In genomic region chr16:89651584-89651983, GRCh38 we compare ENCODE assay signal across 20 cellular contexts. TPM values are rescaled to one million over a fixed set of nuclear protein-coding genes. Genes with fewer than 3 reads are reported as not detected.
DNase-seq lines count a peak whose midpoint lies in the region; ATAC-seq and TF ChIP-seq lines count a peak whose summit lies in the region.
"Had no signal": no experiment of that assay in that cellular context is flagged by ENCODE, and none has a peak within 500 bp of the region (broad histone marks: within the 10 kb centered on the region; RNA-seq: fewer than 3 reads in every experiment).

No MANE protein-coding gene starts in this region.

- H3K9me3 ChIP-seq in endodermal cell (ENCODE audit: control insufficient read depth, low read length): no peaks in the 10 kb centered on the region
- H3K9me3 ChIP-seq: A549 had no signal

- H3K4me1 Mint-ChIP-seq in activated naive CD8-positive, alpha-beta T cell treated with anti-CD3 and anti-CD28 coated beads, Interleukin-2, amount 10 ng/mL, durations not matched to agents 7 days and 5 days: peaks cover 21% of the 10 kb centered on the region
- peaks cover 20% of the 10 kb centered on the region for H3K4me1 Mint-ChIP-seq in activated naive CD8-positive, alpha-beta T cell treated with anti-CD3 and anti-CD28 coated beads, Interleukin-2, amount 50 U/mL, for 24 hours
- H3K4me1 Mint-ChIP-seq in endodermal cell: no peaks in the 10 kb centered on the region

- TF ChIP-seq CTCF in endodermal cell (conservative IDR thresholded peaks at IDR 0.05): no peak

- no peaks in the 10 kb centered on the region for H3K27me3 ChIP-seq in endodermal cell (ENCODE audit: control insufficient read depth, insufficient read depth, low read length, poor library complexity, severe bottlenecking)

- H3K27ac Mint-ChIP-seq in activated naive CD8-positive, alpha-beta T cell treated with anti-CD3 and anti-CD28 coated beads, Interleukin-2, amount 10 ng/mL, durations not matched to agents 7 days and 5 days: no peak overlapping the region
- no peak overlapping the region for H3K27ac Mint-ChIP-seq in activated naive CD8-positive, alpha-beta T cell treated with anti-CD3 and anti-CD28 coated beads, Interleukin-2, amount 50 U/mL, for 24 hours
- H3K27ac Mint-ChIP-seq in endodermal cell: no peak overlapping the region
- H3K27ac Mint-ChIP-seq: CD8-positive, alpha-beta T cell; H9 had no signal

- POLR2A ChIA-PET in activated naive CD8-positive, alpha-beta T cell treated with anti-CD3 and anti-CD28 coated beads, Interleukin-2, amount 10 ng/mL, durations not matched to agents 7 days and 5 days (lab: Charles Lee): no interaction called here

- H3K4me1 ChIP-seq in endodermal cell (ENCODE audit: control insufficient read depth, insufficient read depth, low read length): no peaks in the 10 kb centered on the region

- H3K27me3 Mint-ChIP-seq in activated naive CD8-positive, alpha-beta T cell treated with anti-CD3 and anti-CD28 coated beads, Interleukin-2, amount 10 ng/mL, durations not matched to agents 7 days and 5 days: no peaks in the 10 kb centered on the region
- no peaks in the 10 kb centered on the region for H3K27me3 Mint-ChIP-seq in activated naive CD8-positive, alpha-beta T cell treated with anti-CD3 and anti-CD28 coated beads, Interleukin-2, amount 50 U/mL, for 24 hours
- H3K27me3 Mint-ChIP-seq in endodermal cell (ENCODE audit: insufficient read depth): no peaks in the 10 kb centered on the region

- H3K36me3 ChIP-seq in endodermal cell (ENCODE audit: control insufficient read depth, insufficient read depth, low read length): peaks cover 31% of the 10 kb centered on the region

- no peak for DNase-seq in activated naive CD8-positive, alpha-beta T cell treated with anti-CD3 and anti-CD28 coated beads, Interleukin-2, amount 10 ng/mL, durations not matched to agents 7 days and 5 days
- DNase-seq in activated naive CD8-positive, alpha-beta T cell treated with anti-CD3 and anti-CD28 coated beads, Interleukin-2, amount 50 U/mL, for 24 hours: no peak
- DNase-seq in endodermal cell: peak; percentile 26
- peak in 7 of 10 donors; percentile 28 to 92 (median 49) for DNase-seq in posterior cingulate gyrus
- no peak for DNase-seq in cerebellar nuclear complex (lab: John Stamatoyannopoulos, UW)
- DNase-seq: AML-193; Calu3; CD8-positive, alpha-beta T cell; DMS53; DND-41; EL; H9 had no signal

- intact Hi-C loops in posterior cingulate gyrus (cut with DNase I): no loop called here

- peaks cover 22% of the 10 kb centered on the region for H3K36me3 Mint-ChIP-seq in activated naive CD8-positive, alpha-beta T cell treated with anti-CD3 and anti-CD28 coated beads, Interleukin-2, amount 10 ng/mL, durations not matched to agents 7 days and 5 days
- H3K36me3 Mint-ChIP-seq in activated naive CD8-positive, alpha-beta T cell treated with anti-CD3 and anti-CD28 coated beads, Interleukin-2, amount 50 U/mL, for 24 hours (ENCODE audit: low read depth): peaks cover 16% of the 10 kb centered on the region
- H3K36me3 Mint-ChIP-seq in endodermal cell (ENCODE audit: low read depth): peaks cover 47% of the 10 kb centered on the region

- 94 to 100% methylated on average over 5 to 15 of the region's 15 CpGs for WGBS in endodermal cell (ENCODE audit: insufficient coverage in 1 of 2, insufficient read length in 1 of 2), 2 experiments

- no peak overlapping the region for H3K4me3 Mint-ChIP-seq in activated naive CD8-positive, alpha-beta T cell treated with anti-CD3 and anti-CD28 coated beads, Interleukin-2, amount 10 ng/mL, durations not matched to agents 7 days and 5 days
- H3K4me3 Mint-ChIP-seq in activated naive CD8-positive, alpha-beta T cell treated with anti-CD3 and anti-CD28 coated beads, Interleukin-2, amount 50 U/mL, for 24 hours: no peak overlapping the region
- no peak overlapping the region for H3K4me3 Mint-ChIP-seq in endodermal cell
- H3K4me3 Mint-ChIP-seq: CD8-positive, alpha-beta T cell; H9 had no signal

- H3K27ac ChIP-seq in endodermal cell (ENCODE audit: low read depth, low read length): no peak overlapping the region
- H3K27ac ChIP-seq: 22Rv1, A549, KMS-11 had no signal

- H3K4me3 ChIP-seq in endodermal cell (ENCODE audit: low read length): no peak overlapping the region
- H3K4me3 ChIP-seq: A549, GM12878 had no signal

- no peak overlapping the region for H3K9ac ChIP-seq in endodermal cell (ENCODE audit: extremely low read depth, low read length, poor library complexity, severe bottlenecking)
- H3K9ac ChIP-seq: KMS-11 had no signal

- no peaks in the 10 kb centered on the region for H3K9me3 Mint-ChIP-seq in activated naive CD8-positive, alpha-beta T cell treated with anti-CD3 and anti-CD28 coated beads, Interleukin-2, amount 10 ng/mL, durations not matched to agents 7 days and 5 days
- H3K9me3 Mint-ChIP-seq in activated naive CD8-positive, alpha-beta T cell treated with anti-CD3 and anti-CD28 coated beads, Interleukin-2, amount 50 U/mL, for 24 hours: no peaks in the 10 kb centered on the region
- no peaks in the 10 kb centered on the region for H3K9me3 Mint-ChIP-seq in endodermal cell
- H3K9me3 Mint-ChIP-seq: CD8-positive, alpha-beta T cell; H9 had no signal

- ATAC-seq in activated naive CD8-positive, alpha-beta T cell treated with anti-CD3 and anti-CD28 coated beads, Interleukin-2, amount 10 ng/mL, durations not matched to agents 7 days and 5 days (ENCODE audit: low read depth): peak; percentile 13
- ATAC-seq in activated naive CD8-positive, alpha-beta T cell treated with anti-CD3 and anti-CD28 coated beads, Interleukin-2, amount 50 U/mL, for 24 hours: no peak
- ATAC-seq in HG03045 (IDR thresholded peaks at IDR 0.05; ENCODE audit: unreplicated experiment): no peak
- ATAC-seq in GM21825 (IDR thresholded peaks at IDR 0.05; ENCODE audit: unreplicated experiment): no peak
- ATAC-seq: A549; CD8-positive, alpha-beta T cell; GM12878 had no signal

RNA-seq across cellular contexts. Expression of gene CHMP1A, which starts 5.9 kb away (rescaled TPM):
- total RNA-seq in activated naive CD8-positive, alpha-beta T cell treated with anti-CD3 and anti-CD28 coated beads, Interleukin-2, amount 10 ng/mL, durations not matched to agents 7 days and 5 days: 10 to 100 TPM; 88.1 to 96.3 TPM
- 100 to 1,000 TPM; 104 to 106 TPM for total RNA-seq in endodermal cell
- 52.5 TPM for polyA plus RNA-seq in endodermal cell (2013, experiment 1 of 2)
- 50.6 TPM for polyA plus RNA-seq in endodermal cell (2013, experiment 2 of 2)

RNA-seq across cellular contexts. Expression of gene SPATA33, which starts 6.1 kb away (rescaled TPM):
- total RNA-seq in activated naive CD8-positive, alpha-beta T cell treated with anti-CD3 and anti-CD28 coated beads, Interleukin-2, amount 10 ng/mL, durations not matched to agents 7 days and 5 days: 10 to 100 TPM in 1 of 2 experiments, 1 to 10 TPM in 1; 9.8 to 11.6 TPM
- total RNA-seq in endodermal cell: 10 to 100 TPM; 21.8 to 28.7 TPM
- polyA plus RNA-seq in endodermal cell (2013, experiment 1 of 2): 19.6 TPM
- polyA plus RNA-seq in endodermal cell (2013, experiment 2 of 2): 16.8 TPM

RNA-seq across cellular contexts. Expression of gene CDK10, which starts 34.9 kb away (rescaled TPM):
- total RNA-seq in activated naive CD8-positive, alpha-beta T cell treated with anti-CD3 and anti-CD28 coated beads, Interleukin-2, amount 10 ng/mL, durations not matched to agents 7 days and 5 days: 100 to 1,000 TPM; 103 to 104 TPM
- total RNA-seq in endodermal cell: 100 to 1,000 TPM; 108 to 123 TPM
- polyA plus RNA-seq in endodermal cell (2013, experiment 1 of 2): 95.5 TPM
- polyA plus RNA-seq in endodermal cell (2013, experiment 2 of 2): 113 TPM

RNA-seq across cellular contexts. Expression of gene DPEP1, which starts 38.1 kb away (rescaled TPM):
- not detected for total RNA-seq in activated naive CD8-positive, alpha-beta T cell treated with anti-CD3 and anti-CD28 coated beads, Interleukin-2, amount 10 ng/mL, durations not matched to agents 7 days and 5 days
- 1 to 10 TPM in 1 of 2 donors, under 1 TPM in 1; 0.88 to 3.2 TPM for total RNA-seq in endodermal cell
- polyA plus RNA-seq in endodermal cell (2013, experiment 1 of 2): 1.8 TPM
- polyA plus RNA-seq in endodermal cell (2013, experiment 2 of 2): 1.0 TPM
- total RNA-seq: Calu3; CD8-positive, alpha-beta T cell; G401; GM12878 had no signal
- polyA plus RNA-seq: BJ, GM12878 had no signal

RNA-seq across cellular contexts. Expression of gene SPATA2L, which starts 49.9 kb away (rescaled TPM):
- 1 to 10 TPM; 7.6 to 8.0 TPM for total RNA-seq in activated naive CD8-positive, alpha-beta T cell treated with anti-CD3 and anti-CD28 coated beads, Interleukin-2, amount 10 ng/mL, durations not matched to agents 7 days and 5 days
- total RNA-seq in endodermal cell: 10 to 100 TPM; 22.9 to 28.8 TPM
- polyA plus RNA-seq in endodermal cell (2013, experiment 1 of 2): 8.1 TPM
- 8.7 TPM for polyA plus RNA-seq in endodermal cell (2013, experiment 2 of 2)

Comparison
In these comparisons a context has a peak if more than half of its experiments do, and no peak if none do; other contexts are left out.
1. DNase-seq: peak in endodermal cell (single experiment) and posterior cingulate gyrus (7 of 10); none in activated naive CD8-positive, alpha-beta T cell treated with anti-CD3 and anti-CD28 coated beads, Interleukin-2, amount 10 ng/mL, durations not matched to agents 7 days and 5 days (single experiment), activated naive CD8-positive, alpha-beta T cell treated with anti-CD3 and anti-CD28 coated beads, Interleukin-2, amount 50 U/mL, for 24 hours (single experiment) and cerebellar nuclear complex (0 of 2).